In the genomic region with DNA sequence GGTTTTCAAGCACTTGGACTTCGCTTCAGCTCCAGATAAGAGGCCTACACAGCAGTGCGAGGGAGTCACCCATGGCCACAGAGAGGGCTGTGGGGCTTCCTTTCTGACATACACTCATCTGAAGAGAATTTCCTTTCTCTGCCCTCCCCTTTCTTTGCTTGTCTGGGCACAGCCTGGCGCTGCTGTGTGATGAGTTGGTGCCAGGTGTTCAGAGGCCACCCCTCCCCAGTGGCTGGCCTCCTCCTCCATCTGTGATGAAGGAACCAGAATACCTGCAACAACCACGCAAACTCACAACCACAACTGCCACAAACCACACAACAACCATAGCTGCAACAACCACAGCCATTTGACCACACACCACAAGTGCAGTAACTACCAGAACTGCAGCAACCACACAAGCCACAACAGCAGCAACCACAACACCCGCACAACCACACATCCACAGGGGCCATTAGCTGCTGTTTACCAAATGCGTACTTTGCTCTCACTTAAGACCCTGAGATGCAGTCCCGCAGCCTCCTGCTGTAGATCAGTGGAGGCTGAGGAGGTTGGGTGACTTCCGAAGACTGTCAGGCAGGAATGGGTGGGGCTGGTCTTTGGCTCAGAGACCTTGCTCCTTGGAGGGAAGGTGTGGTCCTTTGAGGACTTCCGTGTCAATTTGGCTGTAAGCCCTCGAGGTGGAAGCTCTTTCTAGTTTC, we compare ENCODE assay signal across 8 cellular contexts.
DNase-seq lines count a peak whose midpoint lies in the region; ATAC-seq lines count a peak whose summit lies in the region.

No MANE protein-coding gene starts in this region.

- H3K4me1 ChIP-seq in naive thymus-derived CD4-positive, alpha-beta T cell (ENCODE audit: control insufficient read depth in 2 of 2, insufficient read depth in 2 of 2, low read length in 2 of 2) = peaks cover 25 to 37% of the 10 kb centered on the region in 2 donors

- peak; percentile 75 for ATAC-seq in naive thymus-derived CD4-positive, alpha-beta T cell
- ATAC-seq in GM19467 (IDR thresholded peaks at IDR 0.05; ENCODE audit: unreplicated experiment) = no peak
- ATAC-seq in HG03469 (IDR thresholded peaks at IDR 0.05; ENCODE audit: unreplicated experiment) = no peak

- H3K9me3 Mint-ChIP-seq in activated naive CD4-positive, alpha-beta T cell treated with anti-CD3 and anti-CD28 coated beads, Interleukin-2, amount 10 ng/mL, durations not matched to agents 7 days and 5 days = peaks cover 34% of the 10 kb centered on the region
- H3K9me3 Mint-ChIP-seq in naive thymus-derived CD4-positive, alpha-beta T cell = peaks cover 0 to 28% (median 10%) of the 10 kb centered on the region in 11 donors

- peak overlapping the region; percentile 62 for H3K4me3 Mint-ChIP-seq in activated naive CD4-positive, alpha-beta T cell treated with anti-CD3 and anti-CD28 coated beads, Interleukin-2, amount 10 ng/mL, durations not matched to agents 7 days and 5 days
- H3K4me3 Mint-ChIP-seq in naive thymus-derived CD4-positive, alpha-beta T cell = peak overlapping the region; percentile 48 to 83 (median 72)

- H3K9me3 ChIP-seq in naive thymus-derived CD4-positive, alpha-beta T cell (ENCODE audit: control insufficient read depth in 2 of 3, low read length in 3 of 3) = peaks cover 0 to 16% (median 4%) of the 10 kb centered on the region in 3 experiments

- no peaks in the 10 kb centered on the region for H3K36me3 ChIP-seq in naive thymus-derived CD4-positive, alpha-beta T cell (ENCODE audit: control insufficient read depth in 2 of 3, insufficient read depth in 3 of 3, low read length in 3 of 3)

- H3K36me3 Mint-ChIP-seq in activated naive CD4-positive, alpha-beta T cell treated with anti-CD3 and anti-CD28 coated beads, Interleukin-2, amount 10 ng/mL, durations not matched to agents 7 days and 5 days = peaks cover 18% of the 10 kb centered on the region
- H3K36me3 Mint-ChIP-seq in naive thymus-derived CD4-positive, alpha-beta T cell = peaks cover 0 to 44% (median 5%) of the 10 kb centered on the region in 5 donors

- H3K4me1 Mint-ChIP-seq in activated naive CD4-positive, alpha-beta T cell treated with anti-CD3 and anti-CD28 coated beads, Interleukin-2, amount 10 ng/mL, durations not matched to agents 7 days and 5 days = peaks cover 40% of the 10 kb centered on the region
- H3K4me1 Mint-ChIP-seq in naive thymus-derived CD4-positive, alpha-beta T cell = peaks cover 25 to 59% (median 45%) of the 10 kb centered on the region in 7 donors

- POLR2A ChIA-PET in naive thymus-derived CD4-positive, alpha-beta T cell (lab: Charles Lee) = interaction anchor here (0.7 to 5.4 kb wide), 11 partner anchors 11 to 1429 kb away, joined by 3 to 84 read pairs (median 3); partner anchors contain the start of genes IER5 and RNASEL

- peaks cover 43% of the 10 kb centered on the region for H3K27me3 Mint-ChIP-seq in activated naive CD4-positive, alpha-beta T cell treated with anti-CD3 and anti-CD28 coated beads, Interleukin-2, amount 10 ng/mL, durations not matched to agents 7 days and 5 days
- peaks cover 0 to 50% (median 0%) of the 10 kb centered on the region in 5 donors for H3K27me3 Mint-ChIP-seq in naive thymus-derived CD4-positive, alpha-beta T cell

- CTCF ChIA-PET in activated naive CD4-positive, alpha-beta T cell treated with anti-CD3 and anti-CD28 coated beads, Interleukin-2, amount 10 ng/mL, durations not matched to agents 7 days and 5 days (lab: Charles Lee) = interaction anchor here (1.1 to 5.3 kb wide), 6 partner anchors 9 to 278 kb away, joined by 3 to 46 read pairs (median 7); no protein-coding TSS in a partner anchor
- CTCF ChIA-PET in naive thymus-derived CD4-positive, alpha-beta T cell (lab: Charles Lee) = interaction anchor here (1.5 to 9.5 kb wide), 4 partner anchors 9 to 80 kb away, joined by 3 to 66 read pairs (median 32); no protein-coding TSS in a partner anchor

- DNase-seq in GDM1 (lab: John Stamatoyannopoulos, UW) (peak; percentile 67), RPMI8226 (peak; percentile 67), NCI-H146 (lab: John Stamatoyannopoulos, UW) (no peak)
- DNase-seq in activated naive CD4-positive, alpha-beta T cell treated with anti-CD3 and anti-CD28 coated beads, Interleukin-2, amount 10 ng/mL, durations not matched to agents 7 days and 5 days = peak; percentile 74
- peak; percentile 20 to 74 (median 68) for DNase-seq in naive thymus-derived CD4-positive, alpha-beta T cell
- DNase-seq in NK-92 treated with Interleukin-12 subunit alpha and Interleukin-12 subunit beta, amount 100 ng/mL, for 24 hours (lab: John Stamatoyannopoulos, UW) = no peak

- no peak overlapping the region for H3K27ac ChIP-seq in naive thymus-derived CD4-positive, alpha-beta T cell (ENCODE audit: low read depth, low read length)

- H3K27me3 ChIP-seq in naive thymus-derived CD4-positive, alpha-beta T cell (ENCODE audit: control insufficient read depth in 2 of 2, insufficient read depth in 2 of 2, low read length in 2 of 2) = no peaks in the 10 kb centered on the region

- peak overlapping the region; percentile 28 for H3K4me3 ChIP-seq in naive thymus-derived CD4-positive, alpha-beta T cell (ENCODE audit: low read length)

- H3K27ac Mint-ChIP-seq in activated naive CD4-positive, alpha-beta T cell treated with anti-CD3 and anti-CD28 coated beads, Interleukin-2, amount 10 ng/mL, durations not matched to agents 7 days and 5 days = peak overlapping the region; percentile 92
- H3K27ac Mint-ChIP-seq in naive thymus-derived CD4-positive, alpha-beta T cell = peak overlapping the region; percentile 80 to 98 (median 91)

- intact Hi-C loops in naive thymus-derived CD4-positive, alpha-beta T cell (cut with micrococcal nuclease) = loop anchor here (1.0 to 2.0 kb wide), 2 partner anchors 10 to 55 kb away; no protein-coding TSS in a partner anchor

Comparison
In these comparisons a context has a peak if more than half of its experiments do, and no peak if none do; other contexts are left out.
1. DNase-seq: peak in GDM1 (single experiment), RPMI8226 (single experiment), activated naive CD4-positive, alpha-beta T cell treated with anti-CD3 and anti-CD28 coated beads, Interleukin-2, amount 10 ng/mL, durations not matched to agents 7 days and 5 days (single experiment) and naive thymus-derived CD4-positive, alpha-beta T cell (9 of 9); none in NK-92 treated with Interleukin-12 subunit alpha and Interleukin-12 subunit beta, amount 100 ng/mL, for 24 hours (single experiment) and NCI-H146 (single experiment).